24 cellular contexts compared by ENCODE assay signal in genomic region chr11:109275931-109276330, GRCh38.
"Had no signal": no experiment of that assay in that cellular context is flagged by ENCODE, and none has a peak within 500 bp of the region (broad histone marks: within the 10 kb centered on the region; RNA-seq: fewer than 3 reads in every experiment).

No MANE protein-coding gene starts in this region.

- H3K27me3 Mint-ChIP-seq: effector memory CD8-positive, alpha-beta T cell had no signal

- H3K4me3 ChIP-seq: adrenal gland, body of pancreas, coronary artery, dorsolateral prefrontal cortex, gastrocnemius medialis, hepatocyte, right atrium auricular region, spleen, uterus had no signal

- H3K9me3 ChIP-seq: adrenal gland, body of pancreas, gastrocnemius medialis, uterus had no signal

- H3K27ac ChIP-seq: adrenal gland, body of pancreas, coronary artery, dorsolateral prefrontal cortex, gastrocnemius medialis, hepatocyte, right atrium auricular region, spleen, uterus had no signal

- H3K4me1 Mint-ChIP-seq: activated naive CD8-positive, alpha-beta T cell treated with anti-CD3 and anti-CD28 coated beads for 36 hours; neural crest cell had no signal

- DNase-seq: activated CD4-positive, alpha-beta T cell treated with anti-CD3 and anti-CD28 coated beads for 4 hours; activated CD4-positive, alpha-beta T cell treated with anti-CD3 and anti-CD28 coated beads, Interleukin-2, amount 50 U/mL, for 4 hours; activated effector memory CD4-positive, alpha-beta T cell treated with Interleukin-2 at 50 U/mL for 16 hours; activated naive CD4-positive, alpha-beta T cell treated with Interleukin-2 at 50 U/mL for 16 hours; activated naive CD8-positive, alpha-beta T cell treated with anti-CD3 and anti-CD28 coated beads for 36 hours; activated T-cell treated with anti-CD3 and anti-CD28 coated beads for 4 hours; adrenal gland; aorta; body of pancreas; dorsolateral prefrontal cortex; effector memory CD8-positive, alpha-beta T cell; erythroblast; gastrocnemius medialis; left cardiac atrium; mammary epithelial cell; spleen; substantia nigra; uterus had no signal

- H3K4me3 Mint-ChIP-seq: activated naive CD8-positive, alpha-beta T cell treated with anti-CD3 and anti-CD28 coated beads for 36 hours; effector memory CD8-positive, alpha-beta T cell; neural crest cell; stimulated activated naive CD8-positive, alpha-beta T cell treated with anti-CD3 and anti-CD28 coated beads, Interleukin-15, Interleukin-2, amounts not matched to agents 100 ng/mL and 50 ng/mL, for 24 hours; type B pancreatic cell had no signal

- H3K36me3 Mint-ChIP-seq: activated naive CD8-positive, alpha-beta T cell treated with anti-CD3 and anti-CD28 coated beads for 36 hours; type B pancreatic cell had no signal

- H3K4me2 ChIP-seq: hepatocyte had no signal

- H3K79me2 ChIP-seq: hepatocyte had no signal

- H3K27ac Mint-ChIP-seq: activated naive CD8-positive, alpha-beta T cell treated with anti-CD3 and anti-CD28 coated beads for 36 hours; effector memory CD8-positive, alpha-beta T cell; stimulated activated naive CD8-positive, alpha-beta T cell treated with anti-CD3 and anti-CD28 coated beads, Interleukin-15, Interleukin-2, amounts not matched to agents 100 ng/mL and 50 ng/mL, for 24 hours; type B pancreatic cell had no signal

- ATAC-seq: body of pancreas; effector memory CD8-positive, alpha-beta T cell; gastrocnemius medialis; left cardiac atrium had no signal

- H2AFZ ChIP-seq: hepatocyte had no signal

- H3K4me1 ChIP-seq: adrenal gland, body of pancreas, gastrocnemius medialis, right atrium auricular region, spleen, uterus had no signal

- H3K27me3 ChIP-seq: adrenal gland, body of pancreas, dorsolateral prefrontal cortex, gastrocnemius medialis, hepatocyte, right atrium auricular region, spleen, uterus had no signal

- H3K36me3 ChIP-seq: adrenal gland, gastrocnemius medialis, right atrium auricular region, spleen, uterus had no signal
